In genomic region chr15:45611305-45611704, GRCh38 we compare ENCODE assay signal across 9 cellular contexts.
DNase-seq lines count a peak whose midpoint lies in the region; FAIRE-seq and TF ChIP-seq lines count a peak whose summit lies in the region.
"Had no signal": no experiment of that assay in that cellular context is flagged by ENCODE, and none has a peak within 500 bp of the region (broad histone marks: within the 10 kb centered on the region; RNA-seq: fewer than 3 reads in every experiment).

No MANE protein-coding gene starts in this region.

- FAIRE-seq in A204.1 (lab: Jason Lieb, UNC) (peak; percentile 87), urothelium cell line (lab: Jason Lieb, UNC) (no peak)

- no peak overlapping the region for H3K9ac ChIP-seq in SK-N-MC (ENCODE audit: insufficient read length)

- peaks cover 7% of the 10 kb centered on the region for H3K36me3 ChIP-seq in SK-N-MC (ENCODE audit: insufficient read depth, low read length)

- H3K9me3 ChIP-seq in SK-N-MC (ENCODE audit: low read depth, low read length): no peaks in the 10 kb centered on the region

- peak; percentile 49 for TF ChIP-seq CTCF in GM12873 (IDR thresholded peaks at IDR 0.05; ENCODE audit: insufficient read depth, low read depth, low read length, missing control alignments)

- H3K4me3 ChIP-seq in SK-N-MC: no peak overlapping the region

- no peak overlapping the region for H3K27ac ChIP-seq in SK-N-MC

- DNase-seq in SK-N-MC (ENCODE audit: low read depth, low spot score) (peak; percentile 6), hepatic stellate cell (ENCODE audit: low spot score) (peak; percentile 8), urothelium cell line (ENCODE audit: low spot score) (no peak), SHP77 treated with DMSO at 0.1 percent for 48 hours (lab: John Stamatoyannopoulos, UW) (no peak), NCI-H2171 (lab: John Stamatoyannopoulos, UW) (no peak)
- DNase-seq in activated CD4-positive, CD25-positive, alpha-beta regulatory T cell (lab: John Stamatoyannopoulos, UW): no peak
- DNase-seq: NCI-H1105 treated with DMSO at 0.1 percent for 48 hours had no signal

Comparison
In these comparisons a context has a peak if more than half of its experiments do, and no peak if none do; other contexts are left out.
1. DNase-seq: peak in SK-N-MC (single experiment) and hepatic stellate cell (single experiment); none in urothelium cell line (single experiment), SHP77 treated with DMSO at 0.1 percent for 48 hours (single experiment), activated CD4-positive, CD25-positive, alpha-beta regulatory T cell (0 of 4) and NCI-H2171 (single experiment).